21 cellular contexts compared by ENCODE assay signal in the genomic region with DNA sequence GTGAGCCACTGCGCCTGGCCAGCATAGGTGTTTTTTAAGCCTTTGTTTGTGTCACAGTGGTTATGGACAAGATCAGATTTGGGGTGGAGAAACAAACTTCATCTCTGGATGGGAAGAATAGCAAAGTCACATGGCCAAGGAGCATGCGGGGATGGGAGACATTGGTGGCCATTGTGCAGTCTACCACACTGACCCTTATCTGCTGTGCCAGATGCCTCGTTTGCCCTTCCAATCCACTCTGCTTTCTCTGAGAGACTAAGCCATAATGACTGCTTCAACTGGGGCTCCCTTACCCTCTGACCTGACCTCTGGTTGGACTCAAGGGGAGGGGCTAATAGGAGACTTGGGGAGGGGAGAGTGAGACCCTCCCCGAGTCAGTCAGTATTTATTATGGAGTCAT.
"Had no signal": no experiment of that assay in that cellular context is flagged by ENCODE, and none has a peak within 500 bp of the region (broad histone marks: within the 10 kb centered on the region; RNA-seq: fewer than 3 reads in every experiment).

No MANE protein-coding gene starts in this region.

- H3K27me3 Mint-ChIP-seq: activated CD4-positive, alpha-beta memory T cell treated with anti-CD3 and anti-CD28 coated beads, Interleukin-2, amount 10 ng/mL, durations not matched to agents 7 days and 5 days; activated CD4-positive, alpha-beta T cell treated with anti-CD3 and anti-CD28 coated beads, Interleukin-2, amount 10 ng/mL, durations not matched to agents 24 days and 14 days; activated naive CD8-positive, alpha-beta T cell treated with anti-CD3 and anti-CD28 coated beads, Interleukin-2, amount 10 ng/mL, durations not matched to agents 7 days and 5 days; T-cell had no signal

- H3K9me3 Mint-ChIP-seq: activated CD4-positive, alpha-beta memory T cell treated with anti-CD3 and anti-CD28 coated beads, Interleukin-2, amount 10 ng/mL, durations not matched to agents 7 days and 5 days; activated T-helper 1 cell treated with anti-CD3 and anti-CD28 coated beads, Interleukin-12 subunit alpha, Interleukin-12 subunit beta, Interleukin-2, Interleukin-4 antibody, amounts not matched to agents 30 ng/mL and 10 ng/mL and 1 ng/mL, durations not matched to agents 14 hours and 24 hours and 36 hours; T-cell; T-helper 2 cell treated with Interferon-gamma antibody and Interleukin-4, amounts not matched to agents 5 μg/mL and 100 μg/mL, for 36 hours had no signal

- H3K4me1 ChIP-seq: colonic mucosa, esophagus squamous epithelium, gastroesophageal sphincter, heart left ventricle, sigmoid colon, testis, uterus had no signal

- H3K4me3 ChIP-seq: colonic mucosa, dorsolateral prefrontal cortex, esophagus squamous epithelium, gastroesophageal sphincter, heart left ventricle, sigmoid colon, smooth muscle cell, testis, uterus had no signal

- ATAC-seq: gastroesophageal sphincter, heart left ventricle, T-cell had no signal

- H3K27me3 ChIP-seq: colonic mucosa, dorsolateral prefrontal cortex, esophagus squamous epithelium, gastroesophageal sphincter, sigmoid colon, testis, uterus had no signal

- DNase-seq: activated CD4-positive, alpha-beta memory T cell treated with anti-CD3 and anti-CD28 coated beads, Interleukin-2, amount 10 ng/mL, durations not matched to agents 7 days and 5 days; activated CD4-positive, alpha-beta T cell treated with anti-CD3 and anti-CD28 coated beads, Interleukin-2, amount 10 ng/mL, durations not matched to agents 24 days and 14 days; activated naive CD8-positive, alpha-beta T cell treated with anti-CD3 and anti-CD28 coated beads, Interleukin-2, amount 10 ng/mL, durations not matched to agents 7 days and 5 days; amygdala; colonic mucosa; dorsolateral prefrontal cortex; esophagus squamous epithelium; heart left ventricle; mesenchymal stem cell; retina; sigmoid colon; stimulated activated CD4-positive, alpha-beta T cell treated with anti-CD3 and anti-CD28 coated beads, Interleukin-15, amount 100 ng/mL, for 24 hours; stimulated activated naive CD4-positive, alpha-beta T cell; T-cell; testis; trophoblast cell; uterus had no signal

- H3K4me3 Mint-ChIP-seq: activated CD4-positive, alpha-beta memory T cell treated with anti-CD3 and anti-CD28 coated beads, Interleukin-2, amount 10 ng/mL, durations not matched to agents 7 days and 5 days; activated CD4-positive, alpha-beta T cell treated with anti-CD3 and anti-CD28 coated beads, Interleukin-2, amount 10 ng/mL, durations not matched to agents 24 days and 14 days; activated naive CD8-positive, alpha-beta T cell treated with anti-CD3 and anti-CD28 coated beads, Interleukin-2, amount 10 ng/mL, durations not matched to agents 7 days and 5 days; activated T-helper 1 cell treated with anti-CD3 and anti-CD28 coated beads, Interleukin-12 subunit alpha, Interleukin-12 subunit beta, Interleukin-2, Interleukin-4 antibody, amounts not matched to agents 30 ng/mL and 10 ng/mL and 1 ng/mL, durations not matched to agents 14 hours and 24 hours and 36 hours; T-cell; T-helper 2 cell treated with Interferon-gamma antibody and Interleukin-4, amounts not matched to agents 5 μg/mL and 100 μg/mL, for 36 hours had no signal

- H3K27ac Mint-ChIP-seq: activated CD4-positive, alpha-beta memory T cell treated with anti-CD3 and anti-CD28 coated beads, Interleukin-2, amount 10 ng/mL, durations not matched to agents 7 days and 5 days; activated CD4-positive, alpha-beta T cell treated with anti-CD3 and anti-CD28 coated beads, Interleukin-2, amount 10 ng/mL, durations not matched to agents 24 days and 14 days; activated naive CD8-positive, alpha-beta T cell treated with anti-CD3 and anti-CD28 coated beads, Interleukin-2, amount 10 ng/mL, durations not matched to agents 7 days and 5 days; activated T-helper 1 cell treated with anti-CD3 and anti-CD28 coated beads, Interleukin-12 subunit alpha, Interleukin-12 subunit beta, Interleukin-2, Interleukin-4 antibody, amounts not matched to agents 30 ng/mL and 10 ng/mL and 1 ng/mL, durations not matched to agents 14 hours and 24 hours and 36 hours; T-helper 2 cell treated with Interferon-gamma antibody and Interleukin-4, amounts not matched to agents 5 μg/mL and 100 μg/mL, for 36 hours had no signal

- H3K36me3 ChIP-seq: colonic mucosa, esophagus squamous epithelium, gastroesophageal sphincter, heart left ventricle, sigmoid colon, uterus had no signal

- H3K27ac ChIP-seq: colonic mucosa, dorsolateral prefrontal cortex, esophagus squamous epithelium, gastroesophageal sphincter, heart left ventricle, sigmoid colon, testis, uterus had no signal

- H3K9me3 ChIP-seq: colonic mucosa, esophagus squamous epithelium, gastroesophageal sphincter, heart left ventricle, sigmoid colon, testis, uterus had no signal
